10 cellular contexts compared by ENCODE assay signal in genomic region chr11:42631223-42631843, GRCh38.
A peak's percentile ranks its signal among the peaks of the same experiment; 100 is the strongest.
DNase-seq lines count a peak whose midpoint lies in the region; ATAC-seq and TF ChIP-seq lines count a peak whose summit lies in the region.
"Had no signal": no experiment of that assay in that cellular context is flagged by ENCODE, and none has a peak within 500 bp of the region (broad histone marks: within the 10 kb centered on the region; RNA-seq: fewer than 3 reads in every experiment).

No MANE protein-coding gene starts in this region.

- H3K36me3 ChIP-seq in A673 (ENCODE audit: insufficient read depth, low read length, poor library complexity, severe bottlenecking) (no peaks in the 10 kb centered on the region), PC-9 (ENCODE audit: low read depth) (no peaks in the 10 kb centered on the region)

- no TSS peak for BruUV-seq in A673 (replicated peaks; lab: Mats Ljungman, UMichigan)
- no TSS peak for BruUV-seq in PC-9 (replicated peaks; lab: Mats Ljungman, UMichigan)

- no peak overlapping the region for H2AFZ ChIP-seq in PC-9

- H4K20me1 ChIP-seq in PC-9 (ENCODE audit: insufficient read depth), result no peaks in the 10 kb centered on the region

- H3F3A ChIP-seq in PC-9 (ENCODE audit: insufficient read depth, low read depth), result no peaks in the 10 kb centered on the region

- H3K27ac ChIP-seq in A673 (ENCODE audit: low read depth, low read length, poor library complexity, severe bottlenecking), result no peak overlapping the region
- no peak overlapping the region for H3K27ac ChIP-seq in PC-9

- H3K4me3 ChIP-seq in A673 (ENCODE audit: low read depth, low read length, poor library complexity, severe bottlenecking), result no peak overlapping the region
- H3K4me3 ChIP-seq in PC-9, result no peak overlapping the region
- H3K4me3 ChIP-seq in fibroblast of mammary gland (ENCODE audit: control insufficient read depth, low read depth, low read length), result no peak overlapping the region

- H3K9me3 ChIP-seq in A673 (ENCODE audit: low read depth, low read length, poor library complexity, severe bottlenecking) (no peaks in the 10 kb centered on the region), PC-9 (ENCODE audit: insufficient read depth, low read depth) (no peaks in the 10 kb centered on the region)
- H3K9me3 ChIP-seq: Caco-2 had no signal

- H3K9me2 ChIP-seq in PC-9 (ENCODE audit: insufficient read depth), result no peaks in the 10 kb centered on the region

- ATAC-seq in GM18867 (IDR thresholded peaks at IDR 0.05; ENCODE audit: unreplicated experiment), result no peak
- ATAC-seq: left lobe of liver had no signal

- intact Hi-C loops in A673 (cut with micrococcal nuclease; ENCODE audit: unreplicated experiment) (loop anchor here (5.0 to 10.0 kb wide), 3 partner anchors 513 to 1137 kb away; no protein-coding TSS in a partner anchor), PC-9 (cut with micrococcal nuclease; ENCODE audit: unreplicated experiment) (no loop called here)

- H3K27me3 ChIP-seq in A673 (replicated peaks; ENCODE audit: insufficient read depth, low read depth, low read length, poor library complexity) (no peaks in the 10 kb centered on the region), PC-9 (ENCODE audit: insufficient read depth, low read depth) (peaks cover 4% of the 10 kb centered on the region; the same call in 1 of the 2 replicates)

- no peaks in the 10 kb centered on the region for H3K79me2 ChIP-seq in PC-9 (ENCODE audit: low read depth)

- TF ChIP-seq CTCF in A673 (conservative IDR thresholded peaks at IDR 0.05; ENCODE audit: low read depth, low read length) (peak; percentile 86), PC-9 (conservative IDR thresholded peaks at IDR 0.05) (peak; percentile 53; the same call in 1 of the 2 replicates), fibroblast of mammary gland (conservative IDR thresholded peaks at IDR 0.05; ENCODE audit: control insufficient read depth, insufficient read depth, low read depth, low read length) (peak; percentile 12)

- H3K4me1 ChIP-seq in A673 (ENCODE audit: insufficient read depth, low read length, poor library complexity, severe bottlenecking) (no peaks in the 10 kb centered on the region), PC-9 (replicated peaks; ENCODE audit: insufficient read depth) (no peaks in the 10 kb centered on the region)
- H3K4me1 ChIP-seq: Caco-2 had no signal

- H3K4me2 ChIP-seq in PC-9, result no peak overlapping the region

- POLR2A ChIA-PET in A673 (lab: Charles Lee; ENCODE audit: low non-redundant PET), result interaction anchor here (0.8 kb wide), 1 partner anchor 18 kb away, joined by 3 read pairs; no protein-coding TSS in a partner anchor
- POLR2A ChIA-PET in PC-9 (lab: Charles Lee; ENCODE audit: unreplicated experiment), result no interaction called here

- DNase-seq in A673 (ENCODE audit: low spot score), result peak; percentile 84
- peak; percentile 81 for DNase-seq in H4 (ENCODE audit: low spot score)
- no peak for DNase-seq in PC-9
- DNase-seq in fibroblast of mammary gland (ENCODE audit: low read depth), result peak; percentile 16
- no peak for DNase-seq in NCI-H345 treated with DMSO at 0.1 percent for 48 hours (lab: John Stamatoyannopoulos, UW; ENCODE audit: unreplicated experiment)
- no peak for DNase-seq in stimulated activated CD4-positive, alpha-beta T cell treated with anti-CD3 and anti-CD28 coated beads, Interleukin-2, amount 100 ng/mL, for 24 hours
- DNase-seq in activated naive CD4-positive, alpha-beta T cell (lab: John Stamatoyannopoulos, UW), result no peak

- CTCF ChIA-PET in A673 (lab: Charles Lee) (interaction anchor here (0.5 to 1.0 kb wide), 3 partner anchors 99 to 647 kb away, joined by 3 to 12 read pairs (median 4); no protein-coding TSS in a partner anchor), PC-9 (lab: Charles Lee) (no interaction called here)

Comparison
In these comparisons a context has a peak if more than half of its experiments do, and no peak if none do; other contexts are left out.
1. DNase-seq: peak in A673 (single experiment), H4 (single experiment) and fibroblast of mammary gland (single experiment); none in PC-9 (0 of 2), NCI-H345 treated with DMSO at 0.1 percent for 48 hours (single experiment), stimulated activated CD4-positive, alpha-beta T cell treated with anti-CD3 and anti-CD28 coated beads, Interleukin-2, amount 100 ng/mL, for 24 hours (0 of 2) and activated naive CD4-positive, alpha-beta T cell (0 of 4).
2. CTCF ChIP-seq: peak in every context shown above with its lines; median percentile 86 in A673; 53 in PC-9; 12 in fibroblast of mammary gland.